ENCODE assay signal across 1 cellular context in genomic region chr7:140922741-140923345, GRCh38.
TF ChIP-seq lines count a peak whose summit lies in the region.

No MANE protein-coding gene starts in this region.

TF ChIP-seq in HepG2, 621 proteins besides CTCF, POLR2A, EP300 and RAD21:
- TF ChIP-seq HHEX (CRISPR knock-in tag; IDR thresholded peaks at IDR 0.05) (no peak), BCLAF1 (IDR thresholded peaks at IDR 0.05) (no peak), SMAD9 (CRISPR knock-in tag; IDR thresholded peaks at IDR 0.05) (no peak), PAXIP1 (CRISPR knock-in tag; conservative IDR thresholded peaks at IDR 0.05) (no peak), ZNF792 (CRISPR knock-in tag; IDR thresholded peaks at IDR 0.05) (no peak), JUNB (CRISPR knock-in tag; IDR thresholded peaks at IDR 0.05; ENCODE audit: borderline replicate concordance) (no peak)
